ENCODE assay signal across 6 cellular contexts in genomic region chr2:115654362-115654761, GRCh38.
"Had no signal": no experiment of that assay in that cellular context is flagged by ENCODE, and none has a peak within 500 bp of the region (broad histone marks: within the 10 kb centered on the region; RNA-seq: fewer than 3 reads in every experiment).

No MANE protein-coding gene starts in this region.

- H3K4me3 Mint-ChIP-seq: GM23338, H9 had no signal

- H3K9me3 Mint-ChIP-seq: GM23338, H9 had no signal

- ATAC-seq: GM23338, K562 had no signal

- H3K4me3 ChIP-seq: GM23338, K562 had no signal

- H3K27ac ChIP-seq: HL-60 had no signal

- H3K27ac Mint-ChIP-seq: GM23338, H9 had no signal

- DNase-seq: H9, HCEC 1CT, IMR-90 had no signal
